Comparison of ENCODE assay signal across 24 cellular contexts in genomic region chr11:1827931-1828330, GRCh38. TPM values are rescaled to one million over a fixed set of nuclear protein-coding genes. Genes with fewer than 3 reads are reported as not detected.
A peak's percentile ranks its signal among the peaks of the same experiment; 100 is the strongest.
DNase-seq lines count a peak whose midpoint lies in the region; ATAC-seq, FAIRE-seq and TF ChIP-seq lines count a peak whose summit lies in the region.
"Had no signal": no experiment of that assay in that cellular context is flagged by ENCODE, and none has a peak within 500 bp of the region (broad histone marks: within the 10 kb centered on the region; RNA-seq: fewer than 3 reads in every experiment).

No MANE protein-coding gene starts in this region.

- H3K27me3 ChIP-seq in ACC112 (ENCODE audit: insufficient read depth, low read length), result no peaks in the 10 kb centered on the region
- H3K27me3 ChIP-seq in RWPE2 (ENCODE audit: insufficient read depth, poor library complexity, severe bottlenecking), result no peaks in the 10 kb centered on the region
- H3K27me3 ChIP-seq in keratinocyte (ENCODE audit: control insufficient read depth, extremely low read depth, insufficient read depth, low read length), result no peaks in the 10 kb centered on the region
- H3K27me3 ChIP-seq: BLaER1 had no signal

- H3K36me3 ChIP-seq in ACC112 (ENCODE audit: insufficient read depth, low read length) (no peaks in the 10 kb centered on the region), RWPE2 (ENCODE audit: low read depth) (no peaks in the 10 kb centered on the region), keratinocyte (ENCODE audit: control insufficient read depth in 2 of 2, extremely low read depth in 1 of 2, insufficient read depth in 2 of 2, low read length in 2 of 2) (no peaks in the 10 kb centered on the region)
- H3K36me3 ChIP-seq: BLaER1, stomach, transverse colon had no signal

- peak overlapping the region; percentile 91; the same call in 1 of the 2 replicates for H3K27ac ChIP-seq in ACC112 (ENCODE audit: low read depth, low read length)
- peak overlapping the region; percentile 96 for H3K27ac ChIP-seq in RWPE2 (ENCODE audit: poor library complexity, severe bottlenecking)
- H3K27ac ChIP-seq in keratinocyte (ENCODE audit: control insufficient read depth, insufficient read depth, low read length), result peak overlapping the region; percentile 47
- H3K27ac ChIP-seq: BLaER1, KMS-11 had no signal

- no peak overlapping the region for H3K4me2 ChIP-seq in keratinocyte (ENCODE audit: control insufficient read depth, extremely low read depth, insufficient read depth, low read depth, low read length)
- H3K4me2 ChIP-seq: KMS-11 had no signal

- TF ChIP-seq CTCF in RWPE2 (IDR thresholded peaks at IDR 0.05; ENCODE audit: poor library complexity, severe bottlenecking), result no peak
- TF ChIP-seq CTCF in keratinocyte (optimal IDR thresholded peaks at IDR 0.05 in 1 of 3, IDR thresholded peaks at IDR 0.05 in 1 of 3, conservative IDR thresholded peaks at IDR 0.05 in 1 of 3; ENCODE audit: extremely low read depth in 1 of 3, insufficient read depth in 2 of 3, low read length in 3 of 3), result no peak

- H3K4me3 ChIP-seq in ACC112 (ENCODE audit: low read depth, low read length), result peak overlapping the region; percentile 29; the same call in 1 of the 2 replicates
- no peak overlapping the region for H3K4me3 ChIP-seq in RWPE2 (ENCODE audit: severe bottlenecking)
- H3K4me3 ChIP-seq in keratinocyte (ENCODE audit: control insufficient read depth in 2 of 3, extremely low read depth in 1 of 3, insufficient read depth in 2 of 3, low read depth in 1 of 3, low read length in 3 of 3), result no peak overlapping the region
- H3K4me3 ChIP-seq: BLaER1, stomach, transverse colon had no signal

- H2AFZ ChIP-seq in ACC112 (ENCODE audit: low read length, unreplicated experiment), result no peak overlapping the region
- no peak overlapping the region for H2AFZ ChIP-seq in keratinocyte (ENCODE audit: control insufficient read depth, low read length)

- intact Hi-C loops in posterior vena cava (cut with DNase I), result loop anchor here in 1 of 2 donors (5.0 kb wide), 1 partner anchor 1011 kb away; the partner anchor contains the start of gene PNPLA2

- no peak for ATAC-seq in RWPE2 (ENCODE audit: low read depth)
- ATAC-seq: effector memory CD8-positive, alpha-beta T cell; T-helper 17 cell had no signal

- H3K79me2 ChIP-seq in ACC112 (ENCODE audit: control insufficient read depth, insufficient read depth, low read length, unreplicated experiment) (no peaks in the 10 kb centered on the region), keratinocyte (ENCODE audit: control insufficient read depth, insufficient read depth, low read length) (no peaks in the 10 kb centered on the region)

- H3K9ac ChIP-seq in keratinocyte (ENCODE audit: control insufficient read depth, extremely low read depth, insufficient read depth, low read length), result no peak overlapping the region
- H3K9ac ChIP-seq: BLaER1, KMS-11 had no signal

- H3K9me3 ChIP-seq in RWPE2 (ENCODE audit: severe bottlenecking), result no peaks in the 10 kb centered on the region
- no peaks in the 10 kb centered on the region for H3K9me3 ChIP-seq in keratinocyte (ENCODE audit: control insufficient read depth, low read depth, low read length)
- H3K9me3 ChIP-seq: BLaER1, stomach, transverse colon had no signal

- dilution Hi-C loops in keratinocyte (cut with MboI; ENCODE audit: extremely low pct_ligation_motif_present, low sequenced_read_pairs), result no loop called here

- no peak for FAIRE-seq in keratinocyte (lab: Jason Lieb, UNC)
- FAIRE-seq: G401.6 had no signal

- H4K20me1 ChIP-seq in keratinocyte (ENCODE audit: control insufficient read depth, extremely low read depth, insufficient read depth, low read length), result no peaks in the 10 kb centered on the region
- H4K20me1 ChIP-seq: BLaER1 had no signal

- H3K4me1 ChIP-seq in ACC112 (ENCODE audit: control insufficient read depth, insufficient read depth, low read length, unreplicated experiment) (peaks cover 40% of the 10 kb centered on the region), RWPE2 (ENCODE audit: insufficient read depth, poor library complexity, severe bottlenecking) (peaks cover 54% of the 10 kb centered on the region), keratinocyte (ENCODE audit: control insufficient read depth, extremely low read depth, insufficient read depth, low read length) (peaks cover 62% of the 10 kb centered on the region)

- no peak for DNase-seq in RWPE2 (ENCODE audit: low spot score)
- no peak for DNase-seq in keratinocyte (ENCODE audit: low read depth, low spot score)
- peak; percentile 68 for DNase-seq in posterior vena cava (ENCODE audit: low spot score)
- no peak for DNase-seq in NCI-H128 (lab: John Stamatoyannopoulos, UW; ENCODE audit: unreplicated experiment)
- no peak for DNase-seq in cerebellar nuclear complex (lab: John Stamatoyannopoulos, UW)
- DNase-seq in T-helper 9 cell, result no peak
- DNase-seq in activated T-cell treated with anti-CD3 and anti-CD28 coated beads for 4 hours, result no peak
- DNase-seq: activated CD4-positive, alpha-beta T cell treated with anti-CD3 and anti-CD28 coated beads for 1 hour; activated gamma-delta T cell; cortex of kidney; effector memory CD8-positive, alpha-beta T cell; erythroblast; HCEC 1CT; NCI-H1436 treated with DMSO at 0.1 percent for 48 hours; stimulated activated CD8-positive, alpha-beta memory T cell treated with anti-CD3 and anti-CD28 coated beads, Interleukin-4, amount 100 ng/mL, for 48 hours; T-helper 17 cell had no signal

- peaks cover 2% of the 10 kb centered on the region for H3K9me1 ChIP-seq in keratinocyte (ENCODE audit: control insufficient read depth, extremely low read depth, insufficient read depth, low read length)

RNA-seq across cellular contexts. Expression of gene SYT8, which starts 6.9 kb away (rescaled TPM):
- 19.3 to 26.4 TPM (median 22.3 TPM) in 3 replicates for polyA plus RNA-seq in keratinocyte
- 3.6 TPM for polyA plus RNA-seq in keratinocyte (2011; ENCODE audit: low read depth)
- 3.3 and 14.1 TPM in 2 replicates for polyA plus RNA-seq in keratinocyte (2011; cell fraction: cytosol; rRNA removed)
- 54.7 and 109 TPM in 2 replicates for polyA plus RNA-seq in keratinocyte (2011; cell fraction: nucleus; rRNA removed)
- 15.5 and 30.9 TPM in 2 replicates for polyA plus RNA-seq in keratinocyte (2012; ENCODE audit: low replicate concordance)
- 2.3 to 3.8 TPM (median 2.6 TPM) in 3 replicates for polyA minus RNA-seq in keratinocyte
- polyA minus RNA-seq in keratinocyte (2011; cell fraction: cytosol; rRNA and poly(A)+ RNA removed), result 17.8 TPM
- polyA minus RNA-seq in keratinocyte (2011; cell fraction: nucleus; rRNA and poly(A)+ RNA removed), result 11.1 and 15.5 TPM in 2 replicates
- not detected for total RNA-seq in posterior vena cava
- total RNA-seq: RPMI7951, skeletal muscle tissue, T-helper 17 cell had no signal

RNA-seq across cellular contexts. Expression of gene TNNI2, which starts 10.8 kb away (rescaled TPM):
- polyA plus RNA-seq in keratinocyte, result 7.5 to 10.7 TPM (median 9.4 TPM) in 3 replicates
- polyA plus RNA-seq in keratinocyte (2011; ENCODE audit: low read depth), result 13.2 TPM
- polyA plus RNA-seq in keratinocyte (2011; cell fraction: cytosol; rRNA removed), result 0.74 and 1.1 TPM in 2 replicates
- 54.0 and 64.5 TPM in 2 replicates for polyA plus RNA-seq in keratinocyte (2011; cell fraction: nucleus; rRNA removed)
- polyA plus RNA-seq in keratinocyte (2012; ENCODE audit: low replicate concordance), result 8.1 and 11.6 TPM in 2 replicates
- 0.36 to 0.99 TPM in 2 of 3 replicates, not detected in the other for polyA minus RNA-seq in keratinocyte
- polyA minus RNA-seq in keratinocyte (2011; cell fraction: cytosol; rRNA and poly(A)+ RNA removed), result not detected
- polyA minus RNA-seq in keratinocyte (2011; cell fraction: nucleus; rRNA and poly(A)+ RNA removed), result 2.6 and 3.0 TPM in 2 replicates
- total RNA-seq in posterior vena cava, result 1 to 10 TPM; 1.0 to 1.3 TPM
- total RNA-seq: T-helper 17 cell had no signal

RNA-seq across cellular contexts. Expression of gene LSP1, which starts 25.0 kb away (rescaled TPM):
- polyA plus RNA-seq in keratinocyte, result 0.94 to 1.5 TPM (median 0.95 TPM) in 3 replicates
- polyA plus RNA-seq in keratinocyte (2011; ENCODE audit: low read depth), result 6.8 TPM
- polyA plus RNA-seq in keratinocyte (2011; cell fraction: cytosol; rRNA removed), result 0.24 and 1.1 TPM in 2 replicates
- 0.31 and 0.36 TPM in 2 replicates for polyA plus RNA-seq in keratinocyte (2011; cell fraction: nucleus; rRNA removed)
- 0.38 and 1.1 TPM in 2 replicates for polyA plus RNA-seq in keratinocyte (2012; ENCODE audit: low replicate concordance)
- 0.16 to 1.0 TPM (median 0.74 TPM) in 3 replicates for polyA minus RNA-seq in keratinocyte
- polyA minus RNA-seq in keratinocyte (2011; cell fraction: cytosol; rRNA and poly(A)+ RNA removed), result not detected
- not detected in 2 replicates for polyA minus RNA-seq in keratinocyte (2011; cell fraction: nucleus; rRNA and poly(A)+ RNA removed)
- 100 to 1,000 TPM in 1 of 2 donors, 10 to 100 TPM in 1; 39.1 to 122 TPM for total RNA-seq in posterior vena cava
